26 cellular contexts compared by ENCODE assay signal in genomic region chr17:77807051-77807745, GRCh38.
"Had no signal": no experiment of that assay in that cellular context is flagged by ENCODE, and none has a peak within 500 bp of the region (broad histone marks: within the 10 kb centered on the region; RNA-seq: fewer than 3 reads in every experiment).

No MANE protein-coding gene starts in this region.

- H3K27ac Mint-ChIP-seq: immature natural killer cell; naive thymus-derived CD4-positive, alpha-beta T cell; nephron; progenitor cell of endocrine pancreas; stimulated activated effector memory CD8-positive, alpha-beta T cell treated with anti-CD3 and anti-CD28 coated beads, Interleukin-12 subunit alpha, Interleukin-12 subunit beta, amount 100 ng/mL, for 72 hours; type B pancreatic cell had no signal

- H3K4me1 Mint-ChIP-seq: immature natural killer cell had no signal

- H3K36me3 ChIP-seq: esophagus muscularis mucosa, gastroesophageal sphincter, neutrophil, pancreas, stomach, tibial artery had no signal

- ATAC-seq: foreskin keratinocyte; gastroesophageal sphincter; left lobe of liver; naive thymus-derived CD4-positive, alpha-beta T cell; pancreas; sciatic nerve; stimulated activated effector memory CD8-positive, alpha-beta T cell treated with anti-CD3 and anti-CD28 coated beads, Interleukin-12 subunit alpha, Interleukin-12 subunit beta, amount 100 ng/mL, for 72 hours had no signal

- H3K9me3 ChIP-seq: esophagus muscularis mucosa, gastroesophageal sphincter, neutrophil, pancreas, stomach, tibial artery had no signal

- H3K27ac ChIP-seq: coronary artery, esophagus muscularis mucosa, foreskin keratinocyte, gastroesophageal sphincter, neutrophil, pancreas, stomach, tibial artery had no signal

- H3K9me3 Mint-ChIP-seq: central memory CD8-positive, alpha-beta T cell; immature natural killer cell; naive thymus-derived CD4-positive, alpha-beta T cell; nephron; stimulated activated effector memory CD8-positive, alpha-beta T cell treated with anti-CD3 and anti-CD28 coated beads, Interleukin-12 subunit alpha, Interleukin-12 subunit beta, amount 100 ng/mL, for 72 hours; type B pancreatic cell had no signal

- H3K27me3 ChIP-seq: esophagus muscularis mucosa, gastroesophageal sphincter, pancreas, tibial artery had no signal

- H3K27me3 Mint-ChIP-seq: central memory CD8-positive, alpha-beta T cell had no signal

- H3K4me1 ChIP-seq: foreskin keratinocyte, pancreas had no signal

- H3K36me3 Mint-ChIP-seq: immature natural killer cell; naive thymus-derived CD4-positive, alpha-beta T cell; stimulated activated effector memory CD8-positive, alpha-beta T cell treated with anti-CD3 and anti-CD28 coated beads, Interleukin-12 subunit alpha, Interleukin-12 subunit beta, amount 100 ng/mL, for 72 hours; type B pancreatic cell had no signal

- DNase-seq: dermis blood vessel endothelial cell; effector memory CD4-positive, alpha-beta T cell; foreskin keratinocyte; hypothalamus; immature natural killer cell; islet precursor cell; mesenchymal stem cell; midbrain; naive thymus-derived CD4-positive, alpha-beta T cell; stimulated activated CD4-positive, alpha-beta T cell treated with anti-CD3 and anti-CD28 coated beads, Interleukin-2, amount 100 ng/mL, for 24 hours; stimulated activated CD4-positive, alpha-beta T cell treated with anti-CD3 and anti-CD28 coated beads, Interleukin-4, amount 100 ng/mL, for 24 hours; stimulated activated naive CD4-positive, alpha-beta T cell treated with Interleukin-2 at 50 U/mL for 16 hours; stomach; tibial artery had no signal

- H3K4me3 Mint-ChIP-seq: central memory CD8-positive, alpha-beta T cell; immature natural killer cell; naive thymus-derived CD4-positive, alpha-beta T cell; nephron; stimulated activated effector memory CD8-positive, alpha-beta T cell treated with anti-CD3 and anti-CD28 coated beads, Interleukin-12 subunit alpha, Interleukin-12 subunit beta, amount 100 ng/mL, for 72 hours; type B pancreatic cell had no signal

- H3K4me3 ChIP-seq: coronary artery, esophagus muscularis mucosa, gastroesophageal sphincter, pancreas, stomach, tibial artery had no signal
